In the genomic region with DNA sequence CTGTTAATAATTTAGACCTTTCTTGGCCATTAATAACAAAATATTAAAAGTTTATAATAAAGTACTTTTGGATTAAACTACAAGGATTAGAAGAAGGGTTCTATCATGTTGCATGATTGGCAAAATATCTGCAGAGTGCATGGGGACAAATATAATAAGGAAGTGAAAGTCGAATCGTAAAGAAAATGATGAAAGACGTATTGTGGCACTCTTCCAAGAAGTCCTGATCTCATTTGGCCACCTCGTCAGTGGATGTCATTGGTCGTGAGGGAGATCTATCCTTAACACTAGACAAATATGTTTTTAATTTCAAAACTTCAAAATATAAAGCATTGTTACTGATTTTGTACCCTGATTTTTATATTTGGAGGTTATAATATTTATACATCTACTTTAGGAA, we compare ENCODE assay signal across 10 cellular contexts. TPM values are rescaled to one million over a fixed set of nuclear protein-coding genes. Genes with fewer than 3 reads are reported as not detected.
DNase-seq lines count a peak whose midpoint lies in the region; ATAC-seq and TF ChIP-seq lines count a peak whose summit lies in the region.
"Had no signal": no experiment of that assay in that cellular context is flagged by ENCODE, and none has a peak within 500 bp of the region (broad histone marks: within the 10 kb centered on the region; RNA-seq: fewer than 3 reads in every experiment).

No MANE protein-coding gene starts in this region.

- H3K4me3 Mint-ChIP-seq in CD4-positive, CD25-positive, alpha-beta regulatory T cell = peak overlapping the region in 1 of 4 donors; percentile 35
- H3K4me3 Mint-ChIP-seq: activated CD4-positive, alpha-beta T cell treated with anti-CD3 and anti-CD28 coated beads, Interleukin-2, amount 10 ng/mL, durations not matched to agents 7 days and 5 days had no signal

- no peaks in the 10 kb centered on the region for H3K27me3 ChIP-seq in CD4-positive, CD25-positive, alpha-beta regulatory T cell (ENCODE audit: control insufficient read depth, insufficient read depth, low read length)

- H3K36me3 ChIP-seq in CD4-positive, CD25-positive, alpha-beta regulatory T cell (ENCODE audit: control insufficient read depth, insufficient read depth, low read length) = no peaks in the 10 kb centered on the region

- H3K9me3 ChIP-seq in CD4-positive, CD25-positive, alpha-beta regulatory T cell (ENCODE audit: control insufficient read depth in 2 of 2, low read length in 2 of 2) = no peaks in the 10 kb centered on the region

- H3K27ac Mint-ChIP-seq in CD4-positive, CD25-positive, alpha-beta regulatory T cell = peak overlapping the region in 2 of 3 donors; percentile 21 to 43
- H3K27ac Mint-ChIP-seq: activated CD4-positive, alpha-beta T cell treated with anti-CD3 and anti-CD28 coated beads, Interleukin-2, amount 10 ng/mL, durations not matched to agents 7 days and 5 days had no signal

- H3K4me1 Mint-ChIP-seq in CD4-positive, CD25-positive, alpha-beta regulatory T cell = peaks cover 43 to 73% (median 54%) of the 10 kb centered on the region in 4 donors

- no peaks in the 10 kb centered on the region for H3K9me3 Mint-ChIP-seq in CD4-positive, CD25-positive, alpha-beta regulatory T cell
- H3K9me3 Mint-ChIP-seq: activated CD4-positive, alpha-beta T cell treated with anti-CD3 and anti-CD28 coated beads, Interleukin-2, amount 10 ng/mL, durations not matched to agents 7 days and 5 days had no signal

- peak overlapping the region; percentile 35 for H3K4me3 ChIP-seq in CD4-positive, CD25-positive, alpha-beta regulatory T cell (ENCODE audit: low read depth, low read length)

- H3K4me1 ChIP-seq in CD4-positive, CD25-positive, alpha-beta regulatory T cell (ENCODE audit: control insufficient read depth, insufficient read depth, low read length, poor library complexity, severe bottlenecking) = peaks cover 56% of the 10 kb centered on the region

- no peak for DNase-seq in CD4-positive, CD25-positive, alpha-beta regulatory T cell
- peak; percentile 90 for DNase-seq in SIG-M5 treated with dmso at 0.1 percent for 504 hours (lab: John Stamatoyannopoulos, UW; ENCODE audit: unreplicated experiment)
- DNase-seq in left colon = no peak
- DNase-seq in omental fat pad (ENCODE audit: low spot score) = no peak
- DNase-seq in cerebellum (ENCODE audit: low spot score) = no peak
- DNase-seq: activated CD4-positive, alpha-beta T cell treated with anti-CD3 and anti-CD28 coated beads, Interleukin-2, amount 10 ng/mL, durations not matched to agents 7 days and 5 days; NCI-H2171 treated with DMSO at 0.1 percent for 48 hours had no signal

- no peak for TF ChIP-seq CTCF in omental fat pad (IDR thresholded peaks at IDR 0.05)

- intact Hi-C loops in left colon (cut with DNase I, micrococcal nuclease) = no loop called here

- no peaks in the 10 kb centered on the region for H3K27me3 Mint-ChIP-seq in CD4-positive, CD25-positive, alpha-beta regulatory T cell
- H3K27me3 Mint-ChIP-seq: activated CD4-positive, alpha-beta T cell treated with anti-CD3 and anti-CD28 coated beads, Interleukin-2, amount 10 ng/mL, durations not matched to agents 7 days and 5 days had no signal

- peaks cover 8% of the 10 kb centered on the region for H3K36me3 Mint-ChIP-seq in CD4-positive, CD25-positive, alpha-beta regulatory T cell

- ATAC-seq in CD4-positive, CD25-positive, alpha-beta regulatory T cell (ENCODE audit: low read depth in 2 of 2) = no peak
- ATAC-seq in HG02642 (IDR thresholded peaks at IDR 0.05; ENCODE audit: poor library complexity, unreplicated experiment) (peak; percentile 37), left colon (peak; percentile 90), HG03565 (IDR thresholded peaks at IDR 0.05; ENCODE audit: unreplicated experiment) (no peak), omental fat pad (ENCODE audit: low FRiP score) (no peak), HG02588 (IDR thresholded peaks at IDR 0.05; ENCODE audit: unreplicated experiment) (no peak)

- H3K27ac ChIP-seq in CD4-positive, CD25-positive, alpha-beta regulatory T cell (ENCODE audit: insufficient read depth, low read length, poor library complexity, severe bottlenecking) = no peak overlapping the region

RNA-seq across cellular contexts. Expression of a gene that starts 17.8 kb away (rescaled TPM):
- total RNA-seq in CD4-positive, CD25-positive, alpha-beta regulatory T cell = 58.4 TPM
- polyA plus RNA-seq in CD4-positive, CD25-positive, alpha-beta regulatory T cell = 10 to 100 TPM; 48.9 to 67.6 (median 59.5) TPM
- total RNA-seq in left colon (10 to 100 TPM; 16.1 to 18.2 TPM), omental fat pad (10 to 100 TPM; 39.0 to 73.5 (median 53.7) TPM), cerebellum (48.8 TPM)

Comparison
In these comparisons a context has a peak if more than half of its experiments do, and no peak if none do; other contexts are left out.
1. ATAC-seq: peak in HG02642 (single experiment) and left colon (single experiment); none in CD4-positive, CD25-positive, alpha-beta regulatory T cell (0 of 2), HG03565 (single experiment), omental fat pad (single experiment) and HG02588 (single experiment).